24 cellular contexts compared by ENCODE assay signal in genomic region chr6:34992353-34992752, GRCh38.
DNase-seq lines count a peak whose midpoint lies in the region; ATAC-seq, FAIRE-seq and TF ChIP-seq lines count a peak whose summit lies in the region.
"Had no signal": no experiment of that assay in that cellular context is flagged by ENCODE, and none has a peak within 500 bp of the region (broad histone marks: within the 10 kb centered on the region; RNA-seq: fewer than 3 reads in every experiment).

No MANE protein-coding gene starts in this region.

- ATAC-seq in left cardiac atrium (no peak), GM19328 (IDR thresholded peaks at IDR 0.05; ENCODE audit: unreplicated experiment) (no peak)
- ATAC-seq: activated CD4-positive, alpha-beta T cell treated with anti-CD3 and anti-CD28 coated beads for 36 hours; activated T-cell treated with anti-CD3 and anti-CD28 coated beads, Interleukin-2, amount 50 U/mL, for 72 hours; GM12878; heart left ventricle; left lung; natural killer cell; pancreas; right cardiac atrium had no signal

- DNase-seq in COR-L47 (lab: John Stamatoyannopoulos, UW) (peak; percentile 92), NCI-H1105 treated with DMSO at 0.1 percent for 48 hours (lab: John Stamatoyannopoulos, UW) (peak; percentile 86), NCI-H2196 treated with DMSO at 0.1 percent for 48 hours (lab: John Stamatoyannopoulos, UW; ENCODE audit: unreplicated experiment) (peak; percentile 68), bronchial epithelial cell (ENCODE audit: low read depth) (peak; percentile 78), left cardiac atrium (no peak), superior temporal gyrus (ENCODE audit: extremely low spot score) (no peak)
- no peak for DNase-seq in effector CD4-positive, alpha-beta T cell
- DNase-seq: activated CD4-positive, alpha-beta T cell treated with anti-CD3 and anti-CD28 coated beads for 36 hours; activated naive CD4-positive, alpha-beta T cell treated with anti-CD3 and anti-CD28 coated beads for 36 hours; activated T-cell treated with anti-CD3 and anti-CD28 coated beads, Interleukin-2, amount 50 U/mL, for 72 hours; caudate nucleus; DND-41; heart left ventricle; left lung; natural killer cell; NCI-H1694; NCI-H82; pancreas; right cardiac atrium; SHP77 treated with DMSO at 0.1 percent for 48 hours; T-helper 1 cell had no signal

- intact Hi-C loops in left cardiac atrium (cut with DNase I): loop anchor here in 1 of 2 donors (10.0 kb wide), 1 partner anchor 62 kb away; no protein-coding TSS in a partner anchor

- peaks cover 14% of the 10 kb centered on the region for H3K36me3 ChIP-seq in bronchial epithelial cell (ENCODE audit: control insufficient read depth, insufficient read depth, low read length)

- H3K27me3 ChIP-seq in bronchial epithelial cell (ENCODE audit: control insufficient read depth, insufficient read depth, low read length): no peaks in the 10 kb centered on the region
- H3K27me3 ChIP-seq: heart left ventricle, left lung, pancreas had no signal

- no peak for TF ChIP-seq CTCF in bronchial epithelial cell (IDR thresholded peaks at IDR 0.05; ENCODE audit: insufficient read depth, low read length, severe bottlenecking)

- peak; percentile 96 for FAIRE-seq in bronchial epithelial cell (lab: Jason Lieb, UNC)
- FAIRE-seq: A204.1, GM12878, pancreas had no signal

- H3K4me3 ChIP-seq in bronchial epithelial cell (ENCODE audit: low read depth, low read length): no peak overlapping the region
- H3K4me3 ChIP-seq: GM12878, heart left ventricle, left lung, pancreas had no signal

Comparison
In these comparisons a context has a peak if more than half of its experiments do, and no peak if none do; other contexts are left out.
1. DNase-seq: peak in COR-L47 (single experiment), NCI-H1105 treated with DMSO at 0.1 percent for 48 hours (single experiment), NCI-H2196 treated with DMSO at 0.1 percent for 48 hours (single experiment) and bronchial epithelial cell (single experiment); none in left cardiac atrium (single experiment), effector CD4-positive, alpha-beta T cell (single experiment) and superior temporal gyrus (single experiment).